In genomic region chr5:164383662-164384061, GRCh38 we compare ENCODE assay signal across 8 cellular contexts.
"Had no signal": no experiment of that assay in that cellular context is flagged by ENCODE, and none has a peak within 500 bp of the region (broad histone marks: within the 10 kb centered on the region; RNA-seq: fewer than 3 reads in every experiment).

No MANE protein-coding gene starts in this region.

- H3K4me3 ChIP-seq: GM23248, HAP-1 had no signal

- H3K36me3 ChIP-seq: HAP-1 had no signal

- H3K4me1 ChIP-seq: HAP-1 had no signal

- FAIRE-seq: HTR-8/SVneo had no signal

- ATAC-seq: HCT116 had no signal

- H3K9me3 ChIP-seq: HAP-1 had no signal

- DNase-seq: GM23248, GOT3, H7, HFFc6, KG1 had no signal

- H3K27ac ChIP-seq: GM23248 had no signal
